In the genomic region with DNA sequence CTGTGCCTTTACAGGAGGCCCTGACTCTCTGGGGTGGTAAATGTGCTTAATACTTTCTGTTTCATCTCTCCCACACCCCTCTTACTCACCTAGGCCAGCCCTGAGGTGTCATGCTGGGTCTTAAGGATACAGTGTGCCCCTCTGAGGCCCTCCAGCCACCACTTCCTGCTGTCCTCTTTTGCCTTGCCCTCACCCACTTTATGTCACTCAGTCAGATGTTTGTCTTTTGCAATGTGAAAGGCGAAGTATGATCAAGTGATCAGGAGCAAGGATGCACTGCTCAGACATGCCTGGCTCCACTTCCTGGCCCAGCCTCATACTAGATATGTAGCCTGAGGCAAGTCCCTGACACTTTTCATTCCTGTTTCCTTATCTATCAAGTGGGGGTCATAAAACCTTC, we compare ENCODE assay signal across 15 cellular contexts.
DNase-seq lines count a peak whose midpoint lies in the region; ATAC-seq, FAIRE-seq and TF ChIP-seq lines count a peak whose summit lies in the region.
"Had no signal": no experiment of that assay in that cellular context is flagged by ENCODE, and none has a peak within 500 bp of the region (broad histone marks: within the 10 kb centered on the region; RNA-seq: fewer than 3 reads in every experiment).

No MANE protein-coding gene starts in this region.

- ATAC-seq in A549 (peak; percentile 35 to 47; a peak in 4 of 6 replicates), foreskin keratinocyte (peak; percentile 87)
- ATAC-seq: WTC11 had no signal

- H3K9me2 ChIP-seq in MM.1S (replicated peaks; ENCODE audit: insufficient read depth, low read length) = no peaks in the 10 kb centered on the region

- WGBS in A549 (ENCODE audit: missing lambda C conversion rate) = 73% methylated on average over 1 of the region's 1 CpG
- WGBS in lower leg skin, 2 donors = 39 to 64% methylated on average over 1 of the region's 1 CpG

- H3K9ac ChIP-seq in MM.1S (ENCODE audit: low read length) = no peak overlapping the region
- H3K9ac ChIP-seq: KMS-11 had no signal

- H3K9me3 ChIP-seq in A549 (no peaks in the 10 kb centered on the region), MM.1S (replicated peaks; ENCODE audit: insufficient read depth, low read length) (no peaks in the 10 kb centered on the region), A673 (ENCODE audit: low read depth, low read length, poor library complexity, severe bottlenecking) (no peaks in the 10 kb centered on the region)
- H3K9me3 ChIP-seq: ovary, uterus had no signal

- H4K20me1 ChIP-seq in MM.1S (ENCODE audit: insufficient read depth, low read length) = no peaks in the 10 kb centered on the region

- DNase-seq in A549 (ENCODE audit: low read depth in 1 of 2, low spot score in 1 of 2) (peak in 1 of 2 experiments; percentile 36), GM12892 (ENCODE audit: insufficient read length) (peak; percentile 29), MM.1S (peak; percentile 21), foreskin keratinocyte (peak; percentile 91 to 94), lower leg skin (ENCODE audit: low spot score in 2 of 2) (no peak), A673 (ENCODE audit: low spot score) (no peak), H7 (no peak)
- no peak for DNase-seq in stimulated activated CD4-positive, alpha-beta T cell treated with anti-CD3 and anti-CD28 coated beads, Interleukin-4, amount 100 ng/mL, for 1 hour
- DNase-seq: DMS79 treated with DMSO at 0.1 percent for 48 hours; NCI-H2029 treated with DMSO at 0.1 percent for 48 hours; ovary; stimulated activated CD8-positive, alpha-beta memory T cell treated with anti-CD3 and anti-CD28 coated beads, Interleukin-4, amount 100 ng/mL, for 48 hours; uterus had no signal

- H3K36me3 ChIP-seq in MM.1S (replicated peaks; ENCODE audit: insufficient read depth, low read length) = no peaks in the 10 kb centered on the region
- no peaks in the 10 kb centered on the region for H3K36me3 ChIP-seq in A673 (ENCODE audit: insufficient read depth, low read length, poor library complexity, severe bottlenecking)
- no peaks in the 10 kb centered on the region for H3K36me3 ChIP-seq in H7 (replicated peaks; ENCODE audit: control insufficient read depth, insufficient read depth, low read length)
- H3K36me3 ChIP-seq: ovary, uterus had no signal

- POLR2A ChIA-PET in A549 (lab: Yijun Ruan, JAX) = no interaction called here
- POLR2A ChIA-PET in A673 (lab: Charles Lee; ENCODE audit: low non-redundant PET) = no interaction called here

- no TSS peak for BruUV-seq in A673 (replicated peaks; lab: Mats Ljungman, UMichigan)

- TF ChIP-seq EP300 in A549 (IDR thresholded peaks at IDR 0.05) = no peak

- TF ChIP-seq CTCF in A549 (IDR thresholded peaks at IDR 0.05) (no peak), MM.1S (IDR thresholded peaks at IDR 0.05; ENCODE audit: low read length) (no peak), foreskin keratinocyte (conservative IDR thresholded peaks at IDR 0.05) (no peak), lower leg skin (IDR thresholded peaks at IDR 0.05) (no peak), A673 (conservative IDR thresholded peaks at IDR 0.05; ENCODE audit: low read depth, low read length) (no peak)

- H3K79me2 ChIP-seq in MM.1S (ENCODE audit: low read length) = no peaks in the 10 kb centered on the region

- FAIRE-seq in A549 (lab: Jason Lieb, UNC) (no peak), GM12892 (lab: Jason Lieb, UNC) (no peak)

- TF ChIP-seq POLR2A in A549 (IDR thresholded peaks at IDR 0.05; ENCODE audit: low read length) (no peak), GM12892 (IDR thresholded peaks at IDR 0.05; ENCODE audit: low read depth, low read length) (no peak), lower leg skin (IDR thresholded peaks at IDR 0.05) (no peak)

- intact Hi-C loops in lower leg skin (cut with DNase I; ENCODE audit: low total_unique reads) = no loop called here
- intact Hi-C loops in A673 (cut with micrococcal nuclease; ENCODE audit: unreplicated experiment) = no loop called here

- H3K4me1 ChIP-seq in A549 (peaks cover 10% of the 10 kb centered on the region), MM.1S (ENCODE audit: low read length) (no peaks in the 10 kb centered on the region), foreskin keratinocyte (peaks cover 11% of the 10 kb centered on the region), A673 (ENCODE audit: insufficient read depth, low read length, poor library complexity, severe bottlenecking) (no peaks in the 10 kb centered on the region)
- H3K4me1 ChIP-seq: uterus had no signal

- H3K27ac ChIP-seq in A549 = peak overlapping the region; percentile 10 to 59; a peak in 3 of 6 replicates
- no peak overlapping the region for H3K27ac ChIP-seq in MM.1S (ENCODE audit: low read length)
- H3K27ac ChIP-seq in foreskin keratinocyte = peak overlapping the region; percentile 14
- no peak overlapping the region for H3K27ac ChIP-seq in A673 (ENCODE audit: low read depth, low read length, poor library complexity, severe bottlenecking)
- H3K27ac ChIP-seq: KMS-11, ovary had no signal

- no peak for TF ChIP-seq RAD21 in A549 (conservative IDR thresholded peaks at IDR 0.05 in 1 of 2, IDR thresholded peaks at IDR 0.05 in 1 of 2)

- H2AFZ ChIP-seq in MM.1S (ENCODE audit: low read length) = peak overlapping the region; percentile 6; the same call in 1 of the 2 replicates

- H3K4me2 ChIP-seq in A549 = peak overlapping the region; percentile 18; the same call in 2 of the 3 replicates
- H3K4me2 ChIP-seq in MM.1S (ENCODE audit: low read depth, low read length) = no peak overlapping the region
- H3K4me2 ChIP-seq: KMS-11 had no signal

- CTCF ChIA-PET in A549 (lab: Yijun Ruan, JAX) = interaction anchor here (1.0 to 1.7 kb wide), 3 partner anchors 12 to 330 kb away, joined by 3 to 5 read pairs (median 5); no protein-coding TSS in a partner anchor
- CTCF ChIA-PET in A673 (lab: Charles Lee) = no interaction called here

- H3K27me3 ChIP-seq in MM.1S (replicated peaks; ENCODE audit: insufficient read depth, low read length) = no peaks in the 10 kb centered on the region
- H3K27me3 ChIP-seq in foreskin keratinocyte = no peaks in the 10 kb centered on the region
- H3K27me3 ChIP-seq in A673 (replicated peaks; ENCODE audit: insufficient read depth, low read depth, low read length, poor library complexity) = no peaks in the 10 kb centered on the region
- no peaks in the 10 kb centered on the region for H3K27me3 ChIP-seq in H7 (ENCODE audit: control insufficient read depth, insufficient read depth, low read length)
- H3K27me3 ChIP-seq: ovary, uterus had no signal

- H3K4me3 ChIP-seq in A549 (no peak overlapping the region), MM.1S (ENCODE audit: low read length) (no peak overlapping the region), lower leg skin (ENCODE audit: low read depth, poor library complexity, severe bottlenecking) (no peak overlapping the region), A673 (ENCODE audit: low read depth, low read length, poor library complexity, severe bottlenecking) (no peak overlapping the region), H7 (ENCODE audit: insufficient read depth, low read depth, low read length) (no peak overlapping the region)
- H3K4me3 ChIP-seq: ovary, uterus had no signal

- H3F3A ChIP-seq in MM.1S (ENCODE audit: insufficient read depth, low read length) = no peaks in the 10 kb centered on the region

TF ChIP-seq in A549, 52 proteins besides CTCF, POLR2A, EP300 and RAD21 (continues in another document):
- no peak for TF ChIP-seq GATA3 (IDR thresholded peaks at IDR 0.05; ENCODE audit: borderline replicate concordance)
- TF ChIP-seq, protein P1, sequence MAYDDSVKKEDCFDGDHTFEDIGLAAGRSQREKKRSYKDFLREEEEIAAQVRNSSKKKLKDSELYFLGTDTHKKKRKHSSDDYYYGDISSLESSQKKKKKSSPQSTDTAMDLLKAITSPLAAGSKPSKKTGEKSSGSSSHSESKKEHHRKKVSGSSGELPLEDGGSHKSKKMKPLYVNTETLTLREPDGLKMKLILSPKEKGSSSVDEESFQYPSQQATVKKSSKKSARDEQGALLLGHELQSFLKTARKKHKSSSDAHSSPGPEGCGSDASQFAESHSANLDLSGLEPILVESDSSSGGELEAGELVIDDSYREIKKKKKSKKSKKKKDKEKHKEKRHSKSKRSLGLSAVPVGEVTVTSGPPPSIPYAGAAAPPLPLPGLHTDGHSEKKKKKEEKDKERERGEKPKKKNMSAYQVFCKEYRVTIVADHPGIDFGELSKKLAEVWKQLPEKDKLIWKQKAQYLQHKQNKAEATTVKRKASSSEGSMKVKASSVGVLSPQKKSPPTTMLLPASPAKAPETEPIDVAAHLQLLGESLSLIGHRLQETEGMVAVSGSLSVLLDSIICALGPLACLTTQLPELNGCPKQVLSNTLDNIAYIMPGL (CRISPR knock-in tag; IDR thresholded peaks at IDR 0.05; ENCODE audit: borderline replicate concordance) = no peak
- no peak for TF ChIP-seq ATOH8 (CRISPR knock-in tag; IDR thresholded peaks at IDR 0.05; ENCODE audit: low read depth)
- TF ChIP-seq, protein P2, sequence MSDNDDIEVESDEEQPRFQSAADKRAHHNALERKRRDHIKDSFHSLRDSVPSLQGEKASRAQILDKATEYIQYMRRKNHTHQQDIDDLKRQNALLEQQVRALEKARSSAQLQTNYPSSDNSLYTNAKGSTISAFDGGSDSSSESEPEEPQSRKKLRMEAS (IDR thresholded peaks at IDR 0.05) = no peak
- TF ChIP-seq EHF (CRISPR knock-in tag; IDR thresholded peaks at IDR 0.05) = no peak
- TF ChIP-seq PHF8 (IDR thresholded peaks at IDR 0.05; ENCODE audit: borderline replicate concordance, low read depth) = no peak
- TF ChIP-seq HOXB13 (CRISPR knock-in tag; IDR thresholded peaks at IDR 0.05; ENCODE audit: low read depth) = no peak
- no peak for TF ChIP-seq KDM1A (IDR thresholded peaks at IDR 0.05; ENCODE audit: low read depth)
- no peak for TF ChIP-seq FOSB (CRISPR knock-in tag; IDR thresholded peaks at IDR 0.05)
- TF ChIP-seq MYC (IDR thresholded peaks at IDR 0.05; ENCODE audit: borderline replicate concordance, low read length) = no peak
- TF ChIP-seq HDAC2 (IDR thresholded peaks at IDR 0.05) = no peak
- no peak for TF ChIP-seq BCL3 (IDR thresholded peaks at IDR 0.05)

Comparison
In these comparisons a context has a peak if more than half of its experiments do, and no peak if none do; other contexts are left out.
1. DNase-seq: peak in GM12892 (single experiment), MM.1S (single experiment) and foreskin keratinocyte (2 of 2); none in lower leg skin (0 of 2), A673 (single experiment), stimulated activated CD4-positive, alpha-beta T cell treated with anti-CD3 and anti-CD28 coated beads, Interleukin-4, amount 100 ng/mL, for 1 hour (single experiment) and H7 (single experiment).
2. H3K27ac ChIP-seq: peak in A549 (2 of 2) and foreskin keratinocyte (single experiment); none in MM.1S (single experiment) and A673 (single experiment).